ENCODE assay signal across 19 cellular contexts in genomic region chr5:123543438-123543837, GRCh38. TPM values are rescaled to one million over a fixed set of nuclear protein-coding genes. Genes with fewer than 3 reads are reported as not detected.
DNase-seq lines count a peak whose midpoint lies in the region; ATAC-seq and TF ChIP-seq lines count a peak whose summit lies in the region.
"Had no signal": no experiment of that assay in that cellular context is flagged by ENCODE, and none has a peak within 500 bp of the region (broad histone marks: within the 10 kb centered on the region; RNA-seq: fewer than 3 reads in every experiment).

No MANE protein-coding gene starts in this region.

- TF ChIP-seq CTCF in RWPE2 (IDR thresholded peaks at IDR 0.05; ENCODE audit: poor library complexity, severe bottlenecking) = no peak
- TF ChIP-seq CTCF in endodermal cell (conservative IDR thresholded peaks at IDR 0.05) = no peak
- TF ChIP-seq CTCF in progenitor cell of endocrine pancreas (IDR thresholded peaks at IDR 0.05; ENCODE audit: unreplicated experiment) = no peak

- H3K9me3 Mint-ChIP-seq in endodermal cell (no peaks in the 10 kb centered on the region), progenitor cell of endocrine pancreas (ENCODE audit: low read depth) (no peaks in the 10 kb centered on the region)
- H3K9me3 Mint-ChIP-seq: CD8-positive, alpha-beta T cell; HFFc6 had no signal

- H3K27me3 ChIP-seq in RWPE2 (ENCODE audit: insufficient read depth, poor library complexity, severe bottlenecking) (no peaks in the 10 kb centered on the region), endodermal cell (ENCODE audit: control insufficient read depth, insufficient read depth, low read length, poor library complexity, severe bottlenecking) (no peaks in the 10 kb centered on the region)
- H3K27me3 ChIP-seq: SJSA1, upper lobe of left lung had no signal

- H3K4me1 ChIP-seq in RWPE2 (ENCODE audit: insufficient read depth, poor library complexity, severe bottlenecking) = no peaks in the 10 kb centered on the region
- no peaks in the 10 kb centered on the region for H3K4me1 ChIP-seq in endodermal cell (ENCODE audit: control insufficient read depth, insufficient read depth, low read length)
- H3K4me1 ChIP-seq: A549, parathyroid adenoma, SJSA1 had no signal

- H3K4me1 Mint-ChIP-seq in endodermal cell = peaks cover 19% of the 10 kb centered on the region
- H3K4me1 Mint-ChIP-seq in progenitor cell of endocrine pancreas (ENCODE audit: low read depth) = peaks cover 19% of the 10 kb centered on the region

- peaks cover 7% of the 10 kb centered on the region for H3K36me3 Mint-ChIP-seq in endodermal cell (ENCODE audit: low read depth)
- H3K36me3 Mint-ChIP-seq in progenitor cell of endocrine pancreas (ENCODE audit: insufficient read depth) = peaks cover 4% of the 10 kb centered on the region

- H3K9me3 ChIP-seq in RWPE2 (ENCODE audit: severe bottlenecking) (no peaks in the 10 kb centered on the region), endodermal cell (ENCODE audit: control insufficient read depth, low read length) (no peaks in the 10 kb centered on the region)
- H3K9me3 ChIP-seq: A549, mucosa of descending colon, SJSA1, upper lobe of left lung had no signal

- 94 to 97% methylated on average over 3 of the region's 3 CpGs for WGBS in endodermal cell (ENCODE audit: insufficient coverage in 1 of 2, insufficient read length in 1 of 2), 2 experiments

- peaks cover 17% of the 10 kb centered on the region for H3K36me3 ChIP-seq in RWPE2 (ENCODE audit: low read depth)
- H3K36me3 ChIP-seq in endodermal cell (ENCODE audit: control insufficient read depth, insufficient read depth, low read length) = peaks cover 9% of the 10 kb centered on the region
- H3K36me3 ChIP-seq: SJSA1, upper lobe of left lung had no signal

- H3K27me3 Mint-ChIP-seq in endodermal cell (ENCODE audit: insufficient read depth) (no peaks in the 10 kb centered on the region), progenitor cell of endocrine pancreas (no peaks in the 10 kb centered on the region)

- peak; percentile 6 for DNase-seq in NCI-H510A treated with DMSO at 0.1 percent for 48 hours (lab: John Stamatoyannopoulos, UW)
- DNase-seq in NCI-H510A (lab: John Stamatoyannopoulos, UW) = no peak
- no peak for DNase-seq in RWPE2 (ENCODE audit: low spot score)
- no peak for DNase-seq in endodermal cell
- no peak for DNase-seq in progenitor cell of endocrine pancreas (ENCODE audit: low spot score, unreplicated experiment)
- no peak for DNase-seq in HuH-7 (ENCODE audit: low spot score)
- no peak for DNase-seq in NCI-H774 (lab: John Stamatoyannopoulos, UW)
- DNase-seq in NK-92 treated with Interleukin-12 subunit alpha and Interleukin-12 subunit beta, amount 100 ng/mL, for 24 hours (lab: John Stamatoyannopoulos, UW) = no peak
- DNase-seq: amniotic stem cell; CD8-positive, alpha-beta T cell; glutamatergic neuron; HFFc6; mucosa of descending colon; NCI-H1048; stimulated activated naive CD8-positive, alpha-beta T cell treated with anti-CD3 and anti-CD28 coated beads, Interleukin-15, Interleukin-2, amounts not matched to agents 100 U/mL and 50 U/mL, for 24 hours; upper lobe of left lung had no signal

- peak; percentile 75 for ATAC-seq in RWPE2 (ENCODE audit: low read depth)
- ATAC-seq: A549; CD8-positive, alpha-beta T cell; mucosa of descending colon; stimulated activated naive CD8-positive, alpha-beta T cell treated with anti-CD3 and anti-CD28 coated beads, Interleukin-15, Interleukin-2, amounts not matched to agents 100 U/mL and 50 U/mL, for 24 hours had no signal

- H3K4me3 Mint-ChIP-seq in endodermal cell (no peak overlapping the region), progenitor cell of endocrine pancreas (ENCODE audit: low read depth) (no peak overlapping the region)
- H3K4me3 Mint-ChIP-seq: CD8-positive, alpha-beta T cell; HFFc6 had no signal

- H3K27ac ChIP-seq in RWPE2 (ENCODE audit: poor library complexity, severe bottlenecking) = no peak overlapping the region
- H3K27ac ChIP-seq in endodermal cell (ENCODE audit: low read depth, low read length) = no peak overlapping the region
- H3K27ac ChIP-seq: A549, parathyroid adenoma, SJSA1, upper lobe of left lung had no signal

- H3K9ac ChIP-seq in endodermal cell (ENCODE audit: extremely low read depth, low read length, poor library complexity, severe bottlenecking) = no peak overlapping the region
- H3K9ac ChIP-seq: parathyroid adenoma had no signal

- H3K27ac Mint-ChIP-seq in endodermal cell = peak overlapping the region; percentile 2
- peak overlapping the region; percentile 11 for H3K27ac Mint-ChIP-seq in progenitor cell of endocrine pancreas
- H3K27ac Mint-ChIP-seq: HFFc6 had no signal

- H3K4me3 ChIP-seq in RWPE2 (ENCODE audit: severe bottlenecking) = no peak overlapping the region
- H3K4me3 ChIP-seq in endodermal cell (ENCODE audit: low read length) = no peak overlapping the region
- H3K4me3 ChIP-seq: A549, mucosa of descending colon, SJSA1, upper lobe of left lung had no signal

RNA-seq across cellular contexts. Expression of gene CSNK1G3, which starts 31.5 kb away (rescaled TPM):
- total RNA-seq in endodermal cell (10 to 100 TPM; 47.5 to 48.4 TPM), progenitor cell of endocrine pancreas (65.7 and 65.9 TPM in 2 replicates)
- polyA plus RNA-seq in endodermal cell (2013, experiment 1 of 2) = 39.7 TPM
- 38.4 TPM for polyA plus RNA-seq in endodermal cell (2013, experiment 2 of 2)
